1 cellular context compared by ENCODE assay signal in the genomic region with DNA sequence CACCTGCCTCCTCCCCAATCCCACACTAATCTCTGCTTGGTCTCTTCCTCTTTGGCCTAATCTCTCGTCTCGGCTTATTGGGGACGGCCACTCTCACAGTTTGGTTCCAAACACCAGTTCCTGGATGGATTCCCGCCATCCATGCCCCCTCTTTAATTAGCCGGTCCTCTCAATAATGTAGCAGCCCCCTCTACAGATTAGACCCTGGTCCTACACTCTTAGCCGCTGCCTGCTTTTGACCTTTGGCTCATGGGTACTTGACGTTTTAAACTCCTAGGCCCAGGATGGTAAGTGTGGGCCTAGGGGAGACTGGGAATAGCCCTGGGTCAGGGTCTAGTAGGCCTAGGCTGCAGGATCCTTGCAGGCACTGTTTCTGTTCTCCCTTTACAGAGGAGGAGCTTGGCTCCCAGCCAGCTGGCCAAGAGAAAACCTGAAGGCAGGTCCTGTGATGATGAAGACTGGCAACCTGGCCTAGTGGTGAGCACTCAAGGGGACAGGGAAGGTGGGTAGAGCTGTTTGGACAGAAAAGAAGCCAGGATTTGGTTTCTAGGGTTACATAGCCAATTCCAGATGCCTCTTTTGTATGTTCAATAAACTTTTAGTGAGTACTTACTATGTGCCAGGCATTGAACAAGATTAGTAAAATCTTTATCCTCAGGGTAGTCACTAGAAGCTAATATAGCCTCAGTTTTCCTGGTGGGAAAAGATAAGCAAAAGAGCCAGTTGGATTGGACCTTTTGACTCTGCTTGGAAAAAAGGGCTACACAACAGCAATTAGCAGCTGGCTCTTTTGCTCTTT.
TF ChIP-seq lines count a peak whose summit lies in the region.

No MANE protein-coding gene starts in this region.

TF ChIP-seq in HepG2, 621 proteins besides CTCF, POLR2A, EP300 and RAD21 (continues in another document):
- no peak for TF ChIP-seq PPARG (CRISPR knock-in tag; conservative IDR thresholded peaks at IDR 0.05)
- no peak for TF ChIP-seq YEATS2 (CRISPR knock-in tag; IDR thresholded peaks at IDR 0.05; ENCODE audit: borderline replicate concordance)
- no peak for TF ChIP-seq SIN3A (IDR thresholded peaks at IDR 0.05; ENCODE audit: borderline replicate concordance, low read depth, low read length)
- no peak for TF ChIP-seq CBX2 (IDR thresholded peaks at IDR 0.05; ENCODE audit: low read depth, low read length)
- TF ChIP-seq CBX2 (CRISPR knock-in tag; IDR thresholded peaks at IDR 0.05; ENCODE audit: low read depth): no peak
- TF ChIP-seq HMGXB4 (CRISPR knock-in tag; IDR thresholded peaks at IDR 0.05; ENCODE audit: borderline replicate concordance in 1 of 2, low read depth in 1 of 2): 0 out of 4 replicates have a peak, but pooled peaks of 1 of the 2 experiments have one; percentile 18
- TF ChIP-seq BORCS8-MEF2B (CRISPR knock-in tag; IDR thresholded peaks at IDR 0.05): 0 out of 2 replicates have a peak, but pooled peaks have one; percentile 28
- TF ChIP-seq SP1 (IDR thresholded peaks at IDR 0.05): no peak
- no peak for TF ChIP-seq SP1 (CRISPR knock-in tag; IDR thresholded peaks at IDR 0.05)
- TF ChIP-seq ZUFSP (CRISPR knock-in tag; IDR thresholded peaks at IDR 0.05; ENCODE audit: borderline replicate concordance): no peak
- TF ChIP-seq ZNF580 (CRISPR knock-in tag; IDR thresholded peaks at IDR 0.05; ENCODE audit: borderline replicate concordance, low read depth): no peak; the same call in 1 of the 2 replicates
- no peak; the same call in 1 of the 2 replicates for TF ChIP-seq ZNF263 (CRISPR knock-in tag; IDR thresholded peaks at IDR 0.05)
- 0 out of 2 replicates have a peak, but pooled peaks have one; percentile 5 for TF ChIP-seq MIXL1 (CRISPR knock-in tag; IDR thresholded peaks at IDR 0.05)
- TF ChIP-seq TBL1XR1 (IDR thresholded peaks at IDR 0.05; ENCODE audit: borderline replicate concordance, low read length, partially characterized antibody): no peak
- 0 out of 2 replicates have a peak, but pooled peaks have one; percentile 48 for TF ChIP-seq ZNF317 (CRISPR knock-in tag; IDR thresholded peaks at IDR 0.05)
- TF ChIP-seq ZNF253 (CRISPR knock-in tag; IDR thresholded peaks at IDR 0.05; ENCODE audit: borderline replicate concordance): no peak
- TF ChIP-seq SRY (CRISPR knock-in tag; IDR thresholded peaks at IDR 0.05): 0 out of 2 replicates have a peak, but pooled peaks have one; percentile 13
- TF ChIP-seq ZNF563 (CRISPR knock-in tag; IDR thresholded peaks at IDR 0.05): peak; percentile 83
- TF ChIP-seq ETV6 (CRISPR knock-in tag; conservative IDR thresholded peaks at IDR 0.05): no peak
- TF ChIP-seq, protein P1, sequence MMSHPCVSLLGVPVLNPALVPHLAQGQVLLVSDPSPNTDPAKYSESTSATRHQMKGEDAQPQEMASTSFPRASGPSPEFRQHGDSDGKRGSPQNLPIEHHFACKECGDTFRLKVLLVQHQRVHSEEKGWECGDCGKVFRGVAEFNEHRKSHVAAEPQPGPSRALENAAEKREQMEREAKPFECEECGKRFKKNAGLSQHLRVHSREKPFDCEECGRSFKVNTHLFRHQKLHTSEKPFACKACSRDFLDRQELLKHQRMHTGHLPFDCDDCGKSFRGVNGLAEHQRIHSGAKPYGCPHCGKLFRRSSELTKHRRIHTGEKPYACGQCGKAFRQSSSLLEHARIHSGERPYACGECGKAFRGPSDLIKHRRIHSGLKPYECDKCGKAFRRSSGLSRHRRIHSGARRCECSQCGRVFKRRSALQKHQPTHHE (CRISPR knock-in tag; IDR thresholded peaks at IDR 0.05; ENCODE audit: borderline replicate concordance): no peak
- TF ChIP-seq SNAI1 (CRISPR knock-in tag; IDR thresholded peaks at IDR 0.05; ENCODE audit: borderline replicate concordance): 0 out of 2 replicates have a peak, but pooled peaks have one; percentile 65
- 0 out of 2 replicates have a peak, but pooled peaks have one; percentile 6 for TF ChIP-seq POLR2AphosphoS5 (IDR thresholded peaks at IDR 0.05; ENCODE audit: low read depth, low read length)
- TF ChIP-seq, protein P2, sequence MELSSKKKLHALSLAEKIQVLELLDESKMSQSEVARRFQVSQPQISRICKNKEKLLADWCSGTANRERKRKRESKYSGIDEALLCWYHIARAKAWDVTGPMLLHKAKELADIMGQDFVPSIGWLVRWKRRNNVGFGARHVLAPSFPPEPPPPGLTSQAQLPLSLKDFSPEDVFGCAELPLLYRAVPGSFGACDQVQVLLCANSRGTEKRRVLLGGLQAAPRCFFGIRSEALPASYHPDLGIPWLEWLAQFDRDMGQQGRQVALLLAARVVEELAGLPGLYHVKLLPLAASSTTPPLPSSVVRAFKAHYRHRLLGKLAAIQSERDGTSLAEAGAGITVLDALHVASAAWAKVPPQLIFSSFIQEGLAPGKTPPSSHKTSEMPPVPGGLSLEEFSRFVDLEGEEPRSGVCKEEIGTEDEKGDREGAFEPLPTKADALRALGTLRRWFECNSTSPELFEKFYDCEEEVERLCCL (CRISPR knock-in tag; IDR thresholded peaks at IDR 0.05; ENCODE audit: borderline replicate concordance): 0 out of 2 replicates have a peak, but pooled peaks have one; percentile 27
- no peak for TF ChIP-seq ZNF138 (CRISPR knock-in tag; IDR thresholded peaks at IDR 0.05; ENCODE audit: low read depth)
- peak; percentile 41 for TF ChIP-seq ZFY (CRISPR knock-in tag; IDR thresholded peaks at IDR 0.05)
- TF ChIP-seq KDM5A (IDR thresholded peaks at IDR 0.05; ENCODE audit: borderline replicate concordance, low read length): peak; percentile 84; the same call in 1 of the 2 replicates
- peak; percentile 49; the same call in 1 of the 2 replicates for TF ChIP-seq NFIC (IDR thresholded peaks at IDR 0.05; ENCODE audit: low read length)
- TF ChIP-seq NR0B2 (CRISPR knock-in tag; IDR thresholded peaks at IDR 0.05): no peak
- TF ChIP-seq SETDB1 (CRISPR knock-in tag; IDR thresholded peaks at IDR 0.05; ENCODE audit: borderline replicate concordance): no peak
- TF ChIP-seq ZNF768 (CRISPR knock-in tag; IDR thresholded peaks at IDR 0.05): no peak
- no peak for TF ChIP-seq RXRA (CRISPR knock-in tag; IDR thresholded peaks at IDR 0.05)
- no peak for TF ChIP-seq ZNF296 (CRISPR knock-in tag; conservative IDR thresholded peaks at IDR 0.05)
- 0 out of 2 replicates have a peak, but pooled peaks have one; percentile 25 for TF ChIP-seq ZNF672 (CRISPR knock-in tag; IDR thresholded peaks at IDR 0.05)
- TF ChIP-seq, protein P3, sequence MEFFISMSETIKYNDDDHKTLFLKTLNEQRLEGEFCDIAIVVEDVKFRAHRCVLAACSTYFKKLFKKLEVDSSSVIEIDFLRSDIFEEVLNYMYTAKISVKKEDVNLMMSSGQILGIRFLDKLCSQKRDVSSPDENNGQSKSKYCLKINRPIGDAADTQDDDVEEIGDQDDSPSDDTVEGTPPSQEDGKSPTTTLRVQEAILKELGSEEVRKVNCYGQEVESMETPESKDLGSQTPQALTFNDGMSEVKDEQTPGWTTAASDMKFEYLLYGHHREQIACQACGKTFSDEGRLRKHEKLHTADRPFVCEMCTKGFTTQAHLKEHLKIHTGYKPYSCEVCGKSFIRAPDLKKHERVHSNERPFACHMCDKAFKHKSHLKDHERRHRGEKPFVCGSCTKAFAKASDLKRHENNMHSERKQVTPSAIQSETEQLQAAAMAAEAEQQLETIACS (CRISPR knock-in tag; IDR thresholded peaks at IDR 0.05): no peak
- TF ChIP-seq, protein P4, sequence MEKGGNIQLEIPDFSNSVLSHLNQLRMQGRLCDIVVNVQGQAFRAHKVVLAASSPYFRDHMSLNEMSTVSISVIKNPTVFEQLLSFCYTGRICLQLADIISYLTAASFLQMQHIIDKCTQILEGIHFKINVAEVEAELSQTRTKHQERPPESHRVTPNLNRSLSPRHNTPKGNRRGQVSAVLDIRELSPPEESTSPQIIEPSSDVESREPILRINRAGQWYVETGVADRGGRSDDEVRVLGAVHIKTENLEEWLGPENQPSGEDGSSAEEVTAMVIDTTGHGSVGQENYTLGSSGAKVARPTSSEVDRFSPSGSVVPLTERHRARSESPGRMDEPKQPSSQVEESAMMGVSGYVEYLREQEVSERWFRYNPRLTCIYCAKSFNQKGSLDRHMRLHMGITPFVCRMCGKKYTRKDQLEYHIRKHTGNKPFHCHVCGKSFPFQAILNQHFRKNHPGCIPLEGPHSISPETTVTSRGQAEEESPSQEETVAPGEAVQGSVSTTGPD (CRISPR knock-in tag; IDR thresholded peaks at IDR 0.05): peak; percentile 34; the same call in 1 of the 2 replicates
- TF ChIP-seq ZNF256 (CRISPR knock-in tag; conservative IDR thresholded peaks at IDR 0.05): no peak
- TF ChIP-seq ZNF280D (CRISPR knock-in tag; IDR thresholded peaks at IDR 0.05): peak; percentile 53; the same call in 1 of the 2 replicates
- TF ChIP-seq, protein P5, sequence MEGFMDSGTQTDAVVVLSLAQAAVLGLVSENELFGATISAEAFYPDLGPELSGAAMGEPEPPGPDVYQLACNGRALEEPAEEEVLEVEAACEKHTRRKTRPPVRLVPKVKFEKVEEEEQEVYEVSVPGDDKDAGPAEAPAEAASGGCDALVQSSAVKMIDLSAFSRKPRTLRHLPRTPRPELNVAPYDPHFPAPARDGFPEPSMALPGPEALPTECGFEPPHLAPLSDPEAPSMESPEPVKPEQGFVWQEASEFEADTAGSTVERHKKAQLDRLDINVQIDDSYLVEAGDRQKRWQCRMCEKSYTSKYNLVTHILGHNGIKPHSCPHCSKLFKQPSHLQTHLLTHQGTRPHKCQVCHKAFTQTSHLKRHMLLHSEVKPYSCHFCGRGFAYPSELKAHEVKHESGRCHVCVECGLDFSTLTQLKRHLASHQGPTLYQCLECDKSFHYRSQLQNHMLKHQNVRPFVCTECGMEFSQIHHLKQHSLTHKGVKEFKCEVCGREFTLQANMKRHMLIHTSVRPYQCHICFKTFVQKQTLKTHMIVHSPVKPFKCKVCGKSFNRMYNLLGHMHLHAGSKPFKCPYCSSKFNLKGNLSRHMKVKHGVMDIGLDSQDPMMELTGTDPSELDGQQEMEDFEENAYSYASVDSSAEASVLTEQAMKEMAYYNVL (CRISPR knock-in tag; IDR thresholded peaks at IDR 0.05; ENCODE audit: borderline replicate concordance): peak; percentile 3; the same call in 1 of the 2 replicates
- TF ChIP-seq, protein P6, sequence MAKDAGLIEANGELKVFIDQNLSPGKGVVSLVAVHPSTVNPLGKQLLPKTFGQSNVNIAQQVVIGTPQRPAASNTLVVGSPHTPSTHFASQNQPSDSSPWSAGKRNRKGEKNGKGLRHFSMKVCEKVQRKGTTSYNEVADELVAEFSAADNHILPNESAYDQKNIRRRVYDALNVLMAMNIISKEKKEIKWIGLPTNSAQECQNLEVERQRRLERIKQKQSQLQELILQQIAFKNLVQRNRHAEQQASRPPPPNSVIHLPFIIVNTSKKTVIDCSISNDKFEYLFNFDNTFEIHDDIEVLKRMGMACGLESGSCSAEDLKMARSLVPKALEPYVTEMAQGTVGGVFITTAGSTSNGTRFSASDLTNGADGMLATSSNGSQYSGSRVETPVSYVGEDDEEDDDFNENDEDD (CRISPR knock-in tag; IDR thresholded peaks at IDR 0.05; ENCODE audit: borderline replicate concordance): no peak
- peak; percentile 58 for TF ChIP-seq ASH2L (IDR thresholded peaks at IDR 0.05; ENCODE audit: insufficient read length, low read depth, low read length)
